31 cellular contexts compared by ENCODE assay signal in genomic region chr20:40203032-40203431, GRCh38.
DNase-seq lines count a peak whose midpoint lies in the region; ATAC-seq, FAIRE-seq and TF ChIP-seq lines count a peak whose summit lies in the region.
"Had no signal": no experiment of that assay in that cellular context is flagged by ENCODE, and none has a peak within 500 bp of the region (broad histone marks: within the 10 kb centered on the region; RNA-seq: fewer than 3 reads in every experiment).

No MANE protein-coding gene starts in this region.

- H2AFZ ChIP-seq in HepG2 (ENCODE audit: low read length): no peak overlapping the region
- no peak overlapping the region for H2AFZ ChIP-seq in K562 (ENCODE audit: low read depth, low read length)

- CTCF ChIA-PET in HepG2 (lab: Yijun Ruan, JAX; ENCODE audit: low intra/inter-chr PET ratio, low total read pairs) (no interaction called here), K562 (lab: Yijun Ruan, JAX; ENCODE audit: low intra/inter-chr PET ratio) (no interaction called here)

- H4K20me1 ChIP-seq in HepG2 (ENCODE audit: insufficient read depth, low read length): no peaks in the 10 kb centered on the region
- H4K20me1 ChIP-seq in K562 (replicated peaks; ENCODE audit: control insufficient read depth, insufficient read depth, low read length): no peaks in the 10 kb centered on the region
- H4K20me1 ChIP-seq: BLaER1; BLaER1 treated with 17β-estradiol and CSF1 and Interleukin-3, amounts not matched to agents 10 nM and 100 nM had no signal

- no peak overlapping the region for H3K27ac ChIP-seq in HepG2 (ENCODE audit: extremely low read length, insufficient read depth, low read length)
- no peak overlapping the region for H3K27ac ChIP-seq in right lobe of liver
- H3K27ac ChIP-seq in K562 (ENCODE audit: extremely low read depth, low read depth, low read length): no peak overlapping the region
- H3K27ac ChIP-seq: 22Rv1; A549; BLaER1; BLaER1 treated with 17β-estradiol and CSF1 and Interleukin-3, amounts not matched to agents 10 nM and 100 nM; C4-2B had no signal

- TF ChIP-seq CTCF in HepG2 (CRISPR knock-in tag; IDR thresholded peaks at IDR 0.05) (no peak), right lobe of liver (IDR thresholded peaks at IDR 0.05) (no peak), K562 (IDR thresholded peaks at IDR 0.05 in 2 of 3, conservative IDR thresholded peaks at IDR 0.05 in 1 of 3; ENCODE audit: insufficient read depth in 2 of 3, low read depth in 1 of 3, low read length in 3 of 3) (no peak)

- H3K79me2 ChIP-seq in HepG2 (ENCODE audit: insufficient read depth, low read length) (no peaks in the 10 kb centered on the region), K562 (ENCODE audit: control insufficient read depth, insufficient read depth, low read length) (no peaks in the 10 kb centered on the region)

- H3K9me3 ChIP-seq in HepG2 (ENCODE audit: low read length) (peaks cover 9% of the 10 kb centered on the region), right lobe of liver (no peaks in the 10 kb centered on the region), K562 (replicated peaks; ENCODE audit: control insufficient read depth, insufficient read depth, low read depth, low read length) (no peaks in the 10 kb centered on the region)
- H3K9me3 ChIP-seq: A549, BE2C, BLaER1 had no signal

- H3K27me3 ChIP-seq in HepG2 (ENCODE audit: control insufficient read depth in 1 of 2, insufficient read depth in 2 of 2, low read length in 2 of 2): no peaks in the 10 kb centered on the region
- H3K27me3 ChIP-seq in right lobe of liver: no peaks in the 10 kb centered on the region
- no peaks in the 10 kb centered on the region for H3K27me3 ChIP-seq in K562 (ENCODE audit: control insufficient read depth in 2 of 2, insufficient read depth in 2 of 2, low read length in 2 of 2)
- H3K27me3 ChIP-seq: BE2C; BLaER1; BLaER1 treated with 17β-estradiol and CSF1 and Interleukin-3, amounts not matched to agents 10 nM and 100 nM had no signal

- no peaks in the 10 kb centered on the region for H3K9me1 ChIP-seq in K562 (ENCODE audit: control insufficient read depth, insufficient read depth, low read length)

- no peaks in the 10 kb centered on the region for H3K4me1 ChIP-seq in HepG2 (ENCODE audit: insufficient read depth, low read length)
- H3K4me1 ChIP-seq in right lobe of liver: no peaks in the 10 kb centered on the region
- H3K4me1 ChIP-seq in K562 (replicated peaks in 1 of 2; ENCODE audit: control insufficient read depth in 2 of 2, insufficient read depth in 2 of 2, low read length in 2 of 2): no peaks in the 10 kb centered on the region
- H3K4me1 ChIP-seq: A549, BE2C, BLaER1, Caco-2 had no signal

- H3K4me2 ChIP-seq in HepG2 (ENCODE audit: low read depth, low read length): no peak overlapping the region
- H3K4me2 ChIP-seq in K562 (ENCODE audit: insufficient read depth, low read length): no peak overlapping the region
- H3K4me2 ChIP-seq: A549; BLaER1; BLaER1 treated with 17β-estradiol and CSF1 and Interleukin-3, amounts not matched to agents 10 nM and 100 nM had no signal

- in situ Hi-C loops in HepG2 (cut with HindIII; ENCODE audit: extremely low pct_ligation_motif_present, low pct_unique_long_range_greater_than_20kb) (no loop called here), K562 (cut with MboI) (no loop called here)

- DNase-seq in HepG2 (ENCODE audit: low spot score): no peak
- no peak for DNase-seq in right lobe of liver
- DNase-seq in K562 (ENCODE audit: extremely low read depth in 1 of 4, low spot score in 3 of 4): no peak
- no peak for DNase-seq in NCI-H82 (lab: John Stamatoyannopoulos, UW)
- DNase-seq: 8988T; ACHN; AML-193; BE2C; C1 segment of cervical spinal cord; Caco-2; Calu3; CD4-positive, alpha-beta memory T cell; CD4-positive, alpha-beta T cell; CD4-positive, CD25-positive, alpha-beta regulatory T cell; CD8-positive, alpha-beta memory T cell; CD8-positive, alpha-beta T cell; COR-L47; DMS 273 treated with DMSO at 0.1 percent for 48 hours; DMS153; DMS53; DMS79; DMS79 treated with DMSO at 0.1 percent for 48 hours; DND-41; EL had no signal

- H3K4me3 ChIP-seq in HepG2 (replicated peaks in 1 of 3; ENCODE audit: insufficient read depth in 1 of 3, low read depth in 2 of 3, low read length in 3 of 3) (no peak overlapping the region), right lobe of liver (no peak overlapping the region), K562 (no peak overlapping the region)
- H3K4me3 ChIP-seq: A549; BLaER1; BLaER1 treated with 17β-estradiol and CSF1 and Interleukin-3, amounts not matched to agents 10 nM and 100 nM had no signal

- intact Hi-C loops in HepG2 (cut with micrococcal nuclease; ENCODE audit: unreplicated experiment): no loop called here
- intact Hi-C loops in right lobe of liver (cut with DNase I): no loop called here
- intact Hi-C loops in K562 (cut with micrococcal nuclease): no loop called here

- no peak for TF ChIP-seq POLR2A in HepG2 (IDR thresholded peaks at IDR 0.05; ENCODE audit: insufficient read depth in 1 of 2, low read depth in 2 of 2, low read length in 2 of 2)
- no peak for TF ChIP-seq POLR2A in right lobe of liver (IDR thresholded peaks at IDR 0.05)
- no peak for TF ChIP-seq POLR2A in K562 (conservative IDR thresholded peaks at IDR 0.05)

- WGBS in HepG2 (ENCODE audit: low lambda C conversion rate): 0% methylated on average over 1 of the region's 1 CpG
- WGBS in right lobe of liver (ENCODE audit: insufficient coverage, low coverage, low lambda C conversion rate, missing lambda C conversion rate): 41% methylated on average over 1 of the region's 1 CpG
- WGBS in K562 (ENCODE audit: insufficient coverage, low coverage, missing lambda C conversion rate): 0% methylated on average over 1 of the region's 1 CpG

- H3K9ac ChIP-seq in HepG2 (ENCODE audit: insufficient read depth, low read depth, low read length) (no peak overlapping the region), K562 (ENCODE audit: insufficient read depth in 1 of 2, low read depth in 2 of 2, low read length in 2 of 2) (no peak overlapping the region)
- H3K9ac ChIP-seq: BLaER1; BLaER1 treated with 17β-estradiol and CSF1 and Interleukin-3, amounts not matched to agents 10 nM and 100 nM had no signal

- no TSS peak for BruUV-seq in HepG2 (replicated peaks; lab: Mats Ljungman, UMichigan)
- no TSS peak for BruUV-seq in K562 (replicated peaks; lab: Mats Ljungman, UMichigan)

- H3K36me3 ChIP-seq in HepG2 (replicated peaks in 1 of 2; ENCODE audit: control insufficient read depth in 1 of 2, insufficient read depth in 2 of 2, low read length in 2 of 2) (no peaks in the 10 kb centered on the region), right lobe of liver (no peaks in the 10 kb centered on the region), K562 (ENCODE audit: control insufficient read depth, insufficient read depth, low read length) (no peaks in the 10 kb centered on the region)
- H3K36me3 ChIP-seq: BE2C; BLaER1; BLaER1 treated with 17β-estradiol and CSF1 and Interleukin-3, amounts not matched to agents 10 nM and 100 nM had no signal

- TF ChIP-seq RAD21 in HepG2 (CRISPR knock-in tag; IDR thresholded peaks at IDR 0.05) (no peak), K562 (CRISPR knock-in tag; conservative IDR thresholded peaks at IDR 0.05 in 1 of 2, IDR thresholded peaks at IDR 0.05 in 1 of 2) (no peak)

- TF ChIP-seq EP300 in HepG2 (IDR thresholded peaks at IDR 0.05; ENCODE audit: low read depth in 2 of 2, low read length in 2 of 2) (no peak), HepG2 (CRISPR knock-in tag; IDR thresholded peaks at IDR 0.05; ENCODE audit: borderline replicate concordance) (no peak), K562 (IDR thresholded peaks at IDR 0.05; ENCODE audit: low read length) (no peak)

- no peak for FAIRE-seq in HepG2 (lab: Jason Lieb, UNC)
- FAIRE-seq in K562 (lab: Jason Lieb, UNC): no peak
- FAIRE-seq: A204.1, A549, D721Med had no signal

- POLR2A ChIA-PET in HepG2 (lab: Yijun Ruan, JAX) (no interaction called here), K562 (lab: Yijun Ruan, JAX) (no interaction called here)

- ATAC-seq in HepG2 (no peak), right lobe of liver (no peak), K562 (no peak)
- ATAC-seq: A549; CD8-positive, alpha-beta T cell had no signal

TF ChIP-seq in HepG2, 621 proteins besides CTCF, POLR2A, EP300 and RAD21:
- TF ChIP-seq, protein P1, sequence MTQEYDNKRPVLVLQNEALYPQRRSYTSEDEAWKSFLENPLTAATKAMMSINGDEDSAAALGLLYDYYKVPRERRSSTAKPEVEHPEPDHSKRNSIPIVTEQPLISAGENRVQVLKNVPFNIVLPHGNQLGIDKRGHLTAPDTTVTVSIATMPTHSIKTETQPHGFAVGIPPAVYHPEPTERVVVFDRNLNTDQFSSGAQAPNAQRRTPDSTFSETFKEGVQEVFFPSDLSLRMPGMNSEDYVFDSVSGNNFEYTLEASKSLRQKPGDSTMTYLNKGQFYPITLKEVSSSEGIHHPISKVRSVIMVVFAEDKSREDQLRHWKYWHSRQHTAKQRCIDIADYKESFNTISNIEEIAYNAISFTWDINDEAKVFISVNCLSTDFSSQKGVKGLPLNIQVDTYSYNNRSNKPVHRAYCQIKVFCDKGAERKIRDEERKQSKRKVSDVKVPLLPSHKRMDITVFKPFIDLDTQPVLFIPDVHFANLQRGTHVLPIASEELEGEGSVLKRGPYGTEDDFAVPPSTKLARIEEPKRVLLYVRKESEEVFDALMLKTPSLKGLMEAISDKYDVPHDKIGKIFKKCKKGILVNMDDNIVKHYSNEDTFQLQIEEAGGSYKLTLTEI (CRISPR knock-in tag; conservative IDR thresholded peaks at IDR 0.05): no peak
- TF ChIP-seq HNRNPK (IDR thresholded peaks at IDR 0.05; ENCODE audit: low read depth, low read length, poor library complexity, severe bottlenecking): peak; percentile 88

TF ChIP-seq in K562, 482 proteins besides CTCF, POLR2A, EP300 and RAD21 (continues in another document):
- TF ChIP-seq HNRNPK (IDR thresholded peaks at IDR 0.05; ENCODE audit: low read depth, low read length, poor library complexity, severe bottlenecking) (peak; percentile 31), FOXM1 (IDR thresholded peaks at IDR 0.05; ENCODE audit: low read depth) (no peak), FOXM1 (CRISPR knock-in tag; IDR thresholded peaks at IDR 0.05; ENCODE audit: low read depth) (no peak)

Comparison
In these comparisons a context has a peak if more than half of its experiments do, and no peak if none do; other contexts are left out.
1. Of the 241 proteins assayed by ChIP-seq in both HepG2 and K562: peak only in HepG2: none; only in K562: none; in both: HNRNPK; in neither: 240.